In the genomic region with DNA sequence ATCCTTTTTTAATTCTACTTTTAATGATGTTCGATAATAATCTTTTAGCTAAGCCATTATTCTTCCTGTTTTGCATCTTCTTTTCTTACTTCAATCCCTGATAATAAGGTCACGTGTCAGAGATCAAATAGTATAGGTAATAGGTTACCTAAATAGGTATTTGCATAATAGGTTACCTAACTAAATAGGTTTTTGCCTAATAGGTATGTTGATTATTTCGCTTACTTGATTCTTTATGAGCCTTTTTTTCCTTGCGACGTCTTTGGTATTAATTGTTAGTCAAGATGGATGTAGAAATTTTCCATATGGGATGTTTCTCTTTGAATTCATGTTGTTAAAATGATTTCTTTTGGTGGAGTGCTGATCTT, we compare ENCODE assay signal across 13 cellular contexts. TPM values are rescaled to one million over a fixed set of nuclear protein-coding genes. Genes with fewer than 3 reads are reported as not detected.
DNase-seq lines count a peak whose midpoint lies in the region; ATAC-seq and TF ChIP-seq lines count a peak whose summit lies in the region.
"Had no signal": no experiment of that assay in that cellular context is flagged by ENCODE, and none has a peak within 500 bp of the region (broad histone marks: within the 10 kb centered on the region; RNA-seq: fewer than 3 reads in every experiment).

No MANE protein-coding gene starts in this region.

- H3K27me3 ChIP-seq in Caco-2 (replicated peaks; ENCODE audit: control insufficient read depth, insufficient read depth, low read length) (no peaks in the 10 kb centered on the region), Karpas-422 (ENCODE audit: low read length) (no peaks in the 10 kb centered on the region), neural cell (ENCODE audit: insufficient read depth, low read depth, low read length) (no peaks in the 10 kb centered on the region)
- no peaks in the 10 kb centered on the region for H3K27me3 ChIP-seq in effector memory CD4-positive, alpha-beta T cell (replicated peaks; ENCODE audit: control insufficient read depth, insufficient read depth, low read length, poor library complexity, severe bottlenecking)
- H3K27me3 ChIP-seq: SJSA1, vagina had no signal

- H3K9me3 Mint-ChIP-seq in Caco-2 (ENCODE audit: unreplicated experiment) (no peaks in the 10 kb centered on the region), chondrocyte (ENCODE audit: low read depth) (no peaks in the 10 kb centered on the region)

- H3K9me2 ChIP-seq in Karpas-422 (replicated peaks; ENCODE audit: insufficient read depth, low read length), result no peaks in the 10 kb centered on the region
- H3K9me2 ChIP-seq in neural cell (ENCODE audit: insufficient read depth, low read length), result no peaks in the 10 kb centered on the region

- TF ChIP-seq CTCF in Caco-2 (IDR thresholded peaks at IDR 0.05; ENCODE audit: insufficient read depth in 1 of 2, low read depth in 1 of 2, low read length in 1 of 2, severe bottlenecking in 1 of 2, unreplicated experiment in 1 of 2), result no peak
- no peak for TF ChIP-seq CTCF in neural cell (IDR thresholded peaks at IDR 0.05; ENCODE audit: poor library complexity, severe bottlenecking)
- TF ChIP-seq CTCF in chondrocyte (IDR thresholded peaks at IDR 0.05), result no peak

- CTCF ChIA-PET in Caco-2 (lab: Charles Lee), result no interaction called here

- H4K20me1 ChIP-seq in Karpas-422 (ENCODE audit: insufficient read depth, low read depth, low read length) (peaks cover 6% of the 10 kb centered on the region), neural cell (ENCODE audit: insufficient read depth) (no peaks in the 10 kb centered on the region)

- H3K27ac Mint-ChIP-seq in Caco-2 (ENCODE audit: unreplicated experiment), result peak overlapping the region; percentile 29
- H3K27ac Mint-ChIP-seq in chondrocyte (ENCODE audit: unreplicated experiment), result no peak overlapping the region

- peaks cover 17% of the 10 kb centered on the region for H3K4me1 ChIP-seq in Caco-2
- H3K4me1 ChIP-seq in Karpas-422 (ENCODE audit: low read length), result peaks cover 22% of the 10 kb centered on the region
- H3K4me1 ChIP-seq in effector memory CD4-positive, alpha-beta T cell (ENCODE audit: control insufficient read depth, insufficient read depth, low read length, poor library complexity, severe bottlenecking), result peaks cover 17% of the 10 kb centered on the region

- H3K4me3 Mint-ChIP-seq in Caco-2 (ENCODE audit: unreplicated experiment), result no peak overlapping the region
- H3K4me3 Mint-ChIP-seq in chondrocyte (ENCODE audit: unreplicated experiment), result no peak overlapping the region

- H3K36me3 Mint-ChIP-seq in Caco-2 (ENCODE audit: insufficient read depth, unreplicated experiment) (peaks cover 13% of the 10 kb centered on the region), chondrocyte (ENCODE audit: low read depth) (no peaks in the 10 kb centered on the region)

- H3K9me3 ChIP-seq in Caco-2, result no peaks in the 10 kb centered on the region
- no peaks in the 10 kb centered on the region for H3K9me3 ChIP-seq in Karpas-422 (ENCODE audit: low read length)
- no peaks in the 10 kb centered on the region for H3K9me3 ChIP-seq in effector memory CD4-positive, alpha-beta T cell (ENCODE audit: control insufficient read depth, low read length)
- H3K9me3 ChIP-seq in neural cell (ENCODE audit: low read length), result no peaks in the 10 kb centered on the region
- H3K9me3 ChIP-seq: SJSA1, vagina had no signal

- peak overlapping the region; percentile 55 for H3K4me3 ChIP-seq in Caco-2 (ENCODE audit: low read depth, low read length)
- H3K4me3 ChIP-seq in Karpas-422 (ENCODE audit: low read length), result peak overlapping the region; percentile 75
- peak overlapping the region; percentile 33 for H3K4me3 ChIP-seq in effector memory CD4-positive, alpha-beta T cell (ENCODE audit: insufficient read depth, low read depth, low read length, poor library complexity, severe bottlenecking)
- H3K4me3 ChIP-seq in neural cell (ENCODE audit: low read length), result peak overlapping the region; percentile 75
- H3K4me3 ChIP-seq: vagina had no signal

- H3K79me2 ChIP-seq in Karpas-422 (ENCODE audit: low read length) (peaks cover 74% of the 10 kb centered on the region), neural cell (replicated peaks; ENCODE audit: insufficient read depth, low read length) (peaks cover 71% of the 10 kb centered on the region)

- H3K36me3 ChIP-seq in Caco-2 (ENCODE audit: control insufficient read depth, insufficient read depth, low read length) (no peaks in the 10 kb centered on the region), Karpas-422 (ENCODE audit: insufficient read depth, low read length) (peaks cover 9% of the 10 kb centered on the region; the same call in 1 of the 2 replicates), neural cell (ENCODE audit: insufficient read depth, low read length) (no peaks in the 10 kb centered on the region)
- peaks cover 15% of the 10 kb centered on the region for H3K36me3 ChIP-seq in effector memory CD4-positive, alpha-beta T cell (ENCODE audit: control insufficient read depth, insufficient read depth, low read length)

- H3K9ac ChIP-seq in Karpas-422 (ENCODE audit: low read length) (peak overlapping the region; percentile 50), neural cell (ENCODE audit: low read length) (peak overlapping the region; percentile 0)

- ATAC-seq in GM18519 (IDR thresholded peaks at IDR 0.05; ENCODE audit: low FRiP score, unreplicated experiment) (no peak), HG02884 (IDR thresholded peaks at IDR 0.05; ENCODE audit: unreplicated experiment) (no peak), HG03039 (IDR thresholded peaks at IDR 0.05; ENCODE audit: unreplicated experiment) (no peak)

- H2AFZ ChIP-seq in Karpas-422 (ENCODE audit: low read length), result no peak overlapping the region
- H2AFZ ChIP-seq in neural cell (ENCODE audit: low read depth, low read length), result no peak overlapping the region

- H3K27me3 Mint-ChIP-seq in Caco-2 (ENCODE audit: insufficient read depth, unreplicated experiment), result no peaks in the 10 kb centered on the region
- no peaks in the 10 kb centered on the region for H3K27me3 Mint-ChIP-seq in chondrocyte (ENCODE audit: low read depth)

- intact Hi-C loops in Caco-2 (cut with micrococcal nuclease; ENCODE audit: unreplicated experiment), result no loop called here

- H3K27ac ChIP-seq in Karpas-422 (ENCODE audit: low read length), result peak overlapping the region; percentile 91
- H3K27ac ChIP-seq in effector memory CD4-positive, alpha-beta T cell (ENCODE audit: insufficient read depth, low read length, poor library complexity, severe bottlenecking), result peak overlapping the region; percentile 98
- H3K27ac ChIP-seq in neural cell (ENCODE audit: low read length), result no peak overlapping the region
- H3K27ac ChIP-seq: SJSA1 had no signal

- no TSS peak for BruUV-seq in Caco-2 (replicated peaks; lab: Mats Ljungman, UMichigan)

- H3F3A ChIP-seq in neural cell (ENCODE audit: insufficient read depth, low read length, poor library complexity, severe bottlenecking), result no peaks in the 10 kb centered on the region

- H3K4me1 Mint-ChIP-seq in Caco-2 (ENCODE audit: low read depth, unreplicated experiment) (peaks cover 24% of the 10 kb centered on the region), chondrocyte (ENCODE audit: low read depth) (peaks cover 8% of the 10 kb centered on the region)

- H3K4me2 ChIP-seq in Karpas-422 (ENCODE audit: low read depth, low read length, poor library complexity, severe bottlenecking), result peak overlapping the region; percentile 87
- peak overlapping the region; percentile 95 for H3K4me2 ChIP-seq in neural cell (ENCODE audit: low read length)

- no peak for TF ChIP-seq RAD21 in neural cell (conservative IDR thresholded peaks at IDR 0.05)

- POLR2A ChIA-PET in Caco-2 (lab: Charles Lee), result interaction anchor here (2.9 kb wide), 1 partner anchor 36 kb away, joined by 19 read pairs; the partner anchor contains the start of gene TBCE

- DNase-seq in Caco-2, result no peak
- no peak for DNase-seq in Karpas-422
- DNase-seq in effector memory CD4-positive, alpha-beta T cell, result no peak
- DNase-seq in chondrocyte (ENCODE audit: low spot score), result no peak
- DNase-seq: activated naive CD4-positive, alpha-beta T cell; cortex of kidney; NCI-H226 had no signal

- TF ChIP-seq EP300 in neural cell (conservative IDR thresholded peaks at IDR 0.05; ENCODE audit: poor library complexity, severe bottlenecking), result no peak

TF ChIP-seq in neural cell, 6 proteins besides CTCF, POLR2A, EP300 and RAD21 (continues in another document):
- TF ChIP-seq POLR2AphosphoS5 (IDR thresholded peaks at IDR 0.05) (no peak), TAF1 (IDR thresholded peaks at IDR 0.05; ENCODE audit: low read depth) (no peak), MXI1 (conservative IDR thresholded peaks at IDR 0.05; ENCODE audit: poor library complexity, severe bottlenecking) (no peak), EZH2 (IDR thresholded peaks at IDR 0.05; ENCODE audit: borderline replicate concordance, insufficient read depth, low read length, poor library complexity, severe bottlenecking) (no peak)

RNA-seq across cellular contexts. Expression of gene GGPS1, which starts 2.5 kb away (rescaled TPM):
- total RNA-seq in Caco-2 (2022), result 40.4 and 45.3 TPM in 2 replicates
- 13.9 and 45.3 TPM in 2 replicates for total RNA-seq in Karpas-422 (2014; rRNA removed; shearing (Covaris generic); ENCODE audit: low replicate concordance)
- 45.7 and 71.9 TPM in 2 replicates for polyA plus RNA-seq in neural cell
- 48.5 and 48.7 TPM in 2 replicates for polyA minus RNA-seq in neural cell
- 39.1 to 44.5 TPM (median 39.4 TPM) in 3 replicates for total RNA-seq in chondrocyte

RNA-seq across cellular contexts. Expression of gene ARID4B, which starts 2.9 kb away (rescaled TPM):
- 34.2 and 35.9 TPM in 2 replicates for total RNA-seq in Caco-2 (2022)
- 43.6 and 56.4 TPM in 2 replicates for total RNA-seq in Karpas-422 (2014; rRNA removed; shearing (Covaris generic); ENCODE audit: low replicate concordance)
- polyA plus RNA-seq in neural cell, result 43.7 and 49.3 TPM in 2 replicates
- 139 and 183 TPM in 2 replicates for polyA minus RNA-seq in neural cell
- total RNA-seq in chondrocyte, result 26.5 to 33.5 TPM (median 26.5 TPM) in 3 replicates

RNA-seq across cellular contexts. Expression of gene TBCE, which starts 36.3 kb away (rescaled TPM):
- total RNA-seq in Caco-2 (2022), result 38.5 and 40.0 TPM in 2 replicates
- total RNA-seq in Karpas-422 (2014; rRNA removed; shearing (Covaris generic); ENCODE audit: low replicate concordance), result 24.0 and 27.4 TPM in 2 replicates
- polyA plus RNA-seq in neural cell, result 59.0 and 72.9 TPM in 2 replicates
- polyA minus RNA-seq in neural cell, result 42.8 and 46.5 TPM in 2 replicates
- total RNA-seq in chondrocyte, result 16.6 to 23.3 TPM (median 23.2 TPM) in 3 replicates
